23 cellular contexts compared by ENCODE assay signal in the genomic region with DNA sequence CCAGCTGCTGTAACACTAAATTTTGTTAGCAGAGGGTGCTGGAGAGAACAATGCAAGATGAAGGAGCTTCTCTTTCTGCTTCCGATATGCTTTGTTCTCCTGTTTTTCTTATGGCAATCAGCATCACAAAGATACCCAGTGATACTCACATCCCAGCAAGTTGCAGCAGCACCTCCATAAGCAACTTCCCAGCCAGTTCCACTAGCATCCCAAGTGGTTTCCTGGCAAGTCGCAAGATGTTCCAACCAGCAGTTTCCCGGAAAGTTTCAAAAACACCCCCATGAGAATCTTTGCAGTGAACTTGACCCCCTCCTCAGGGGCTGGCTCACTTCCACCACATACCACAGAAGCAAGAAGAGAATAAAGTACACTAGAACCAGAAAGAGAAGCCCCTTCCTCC.
DNase-seq lines count a peak whose midpoint lies in the region; ATAC-seq, FAIRE-seq and TF ChIP-seq lines count a peak whose summit lies in the region.
"Had no signal": no experiment of that assay in that cellular context is flagged by ENCODE, and none has a peak within 500 bp of the region (broad histone marks: within the 10 kb centered on the region; RNA-seq: fewer than 3 reads in every experiment).

No MANE protein-coding gene starts in this region.

- H4K20me1 ChIP-seq in K562 (replicated peaks; ENCODE audit: control insufficient read depth, insufficient read depth, low read length) = no peaks in the 10 kb centered on the region

- 87% methylated on average over 3 of the region's 3 CpGs for WGBS in K562 (ENCODE audit: insufficient coverage, low coverage, missing lambda C conversion rate)
- whole genome bisulfite sequencing in psoas muscle, 3 donors = 38 to 45% (median 42%) methylated on average over 3 of the region's 3 CpGs

- no peak for TF ChIP-seq EP300 in K562 (IDR thresholded peaks at IDR 0.05; ENCODE audit: low read length)

- H3K4me3 ChIP-seq in HUES48 (ENCODE audit: low read depth, low read length) (0 out of 2 replicates have a peak overlapping the region, but pooled peaks have one; percentile 2), K562 (no peak overlapping the region), psoas muscle (no peak overlapping the region)
- H3K4me3 ChIP-seq: Peyer's patch, smooth muscle cell had no signal

- no peaks in the 10 kb centered on the region for H3K27me3 ChIP-seq in HUES48 (ENCODE audit: control insufficient read depth, insufficient read depth, low read length)
- H3K27me3 ChIP-seq in K562 (ENCODE audit: control insufficient read depth in 2 of 2, insufficient read depth in 2 of 2, low read length in 2 of 2) = no peaks in the 10 kb centered on the region
- no peaks in the 10 kb centered on the region for H3K27me3 ChIP-seq in psoas muscle (ENCODE audit: insufficient read depth in 3 of 3, low read length in 2 of 3)
- H3K27me3 ChIP-seq: Peyer's patch, tibial nerve had no signal

- H3K4me1 Mint-ChIP-seq in CD14-positive monocyte = no peaks in the 10 kb centered on the region
- H3K4me1 Mint-ChIP-seq: natural killer cell had no signal

- peak overlapping the region in 2 of 7 donors; percentile 2 to 46 for H3K27ac Mint-ChIP-seq in CD14-positive monocyte
- H3K27ac Mint-ChIP-seq: activated naive CD4-positive, alpha-beta T cell treated with anti-CD3 and anti-CD28 coated beads, Interleukin-2, amount 50 U/mL, for 72 hours; natural killer cell; T-helper 1 cell treated with Interleukin-12 subunit alpha and Interleukin-12 subunit beta and Interleukin-4 antibody, amounts not matched to agents 30 μg/mL and 1 μg/mL, for 36 hours had no signal

- H3K9me3 Mint-ChIP-seq in CD14-positive monocyte = peaks cover 0 to 6% (median 4%) of the 10 kb centered on the region in 7 donors
- H3K9me3 Mint-ChIP-seq: activated naive CD4-positive, alpha-beta T cell treated with anti-CD3 and anti-CD28 coated beads, Interleukin-2, amount 50 U/mL, for 72 hours; stimulated activated naive CD8-positive, alpha-beta T cell treated with anti-CD3 and anti-CD28 coated beads, Interleukin-15, Interleukin-2, amounts not matched to agents 100 ng/mL and 50 ng/mL, for 24 hours; T-helper 1 cell treated with Interleukin-12 subunit alpha and Interleukin-12 subunit beta and Interleukin-4 antibody, amounts not matched to agents 30 μg/mL and 1 μg/mL, for 36 hours had no signal

- H3K9me1 ChIP-seq in K562 (ENCODE audit: control insufficient read depth, insufficient read depth, low read length) = no peaks in the 10 kb centered on the region

- no peak overlapping the region for H2AFZ ChIP-seq in K562 (ENCODE audit: low read depth, low read length)

- TF ChIP-seq POLR2A in K562 (conservative IDR thresholded peaks at IDR 0.05) = no peak

- no peak for TF ChIP-seq RAD21 in K562 (CRISPR knock-in tag; conservative IDR thresholded peaks at IDR 0.05 in 1 of 2, IDR thresholded peaks at IDR 0.05 in 1 of 2)

- no peaks in the 10 kb centered on the region for H3K9me3 ChIP-seq in HUES48 (ENCODE audit: control insufficient read depth, insufficient read depth, low read length)
- peaks cover 4% of the 10 kb centered on the region; the same call in 1 of the 2 replicates for H3K9me3 ChIP-seq in K562 (replicated peaks; ENCODE audit: control insufficient read depth, insufficient read depth, low read depth, low read length)
- no peaks in the 10 kb centered on the region for H3K9me3 ChIP-seq in psoas muscle
- H3K9me3 ChIP-seq: Peyer's patch, tibial nerve had no signal

- no peaks in the 10 kb centered on the region for H3K36me3 ChIP-seq in HUES48 (ENCODE audit: control insufficient read depth, insufficient read depth, low read length)
- H3K36me3 ChIP-seq in K562 (ENCODE audit: control insufficient read depth, insufficient read depth, low read length) = 0 out of 3 replicates have a peak, but pooled peaks cover 2% of the 10 kb centered on the region
- H3K36me3 ChIP-seq in psoas muscle (ENCODE audit: insufficient read depth in 1 of 2, low read depth in 1 of 2) = no peaks in the 10 kb centered on the region
- H3K36me3 ChIP-seq: Peyer's patch, tibial nerve had no signal

- TF ChIP-seq CTCF in K562 (IDR thresholded peaks at IDR 0.05 in 2 of 3, conservative IDR thresholded peaks at IDR 0.05 in 1 of 3; ENCODE audit: insufficient read depth in 2 of 3, low read depth in 1 of 3, low read length in 3 of 3) = no peak
- TF ChIP-seq CTCF in psoas muscle (IDR thresholded peaks at IDR 0.05) = no peak
- TF ChIP-seq CTCF in CD14-positive monocyte (IDR thresholded peaks at IDR 0.05) = no peak

- H3K27me3 Mint-ChIP-seq in CD14-positive monocyte (ENCODE audit: low read depth in 3 of 3) = no peaks in the 10 kb centered on the region
- H3K27me3 Mint-ChIP-seq: stimulated activated naive CD8-positive, alpha-beta T cell treated with anti-CD3 and anti-CD28 coated beads, Interleukin-15, Interleukin-2, amounts not matched to agents 100 ng/mL and 50 ng/mL, for 24 hours had no signal

- peak overlapping the region; percentile 86 for H3K27ac ChIP-seq in HUES48 (ENCODE audit: low read depth, low read length)
- no peak overlapping the region for H3K27ac ChIP-seq in K562 (ENCODE audit: extremely low read depth, low read depth, low read length)
- no peak overlapping the region for H3K27ac ChIP-seq in psoas muscle
- H3K27ac ChIP-seq: Peyer's patch, tibial nerve had no signal

- DNase-seq in K562 (ENCODE audit: extremely low read depth in 1 of 4, low spot score in 3 of 4) (no peak), iPS DF 4.7 (ENCODE audit: extremely low read depth, low spot score) (peak; percentile 83), psoas muscle (peak; percentile 14 to 41), HT-29 (ENCODE audit: low spot score) (no peak), CD14-positive monocyte (ENCODE audit: low spot score) (no peak), NCI-H1105 treated with DMSO at 0.1 percent for 48 hours (lab: John Stamatoyannopoulos, UW) (no peak)
- DNase-seq: activated CD4-positive, alpha-beta T cell treated with anti-CD3 and anti-CD28 coated beads for 4 hours; activated T-cell treated with anti-CD3 and anti-CD28 coated beads, Interleukin-2, amount 50 U/mL, for 48 hours; effector CD8-positive, alpha-beta T cell; foreskin melanocyte; natural killer cell; NCI-H1092 treated with DMSO at 0.1 percent for 48 hours; NCI-H510A; Peyer's patch; stimulated activated CD4-positive, alpha-beta T cell treated with anti-CD3 and anti-CD28 coated beads, Interleukin-2, amount 100 ng/mL, for 48 hours had no signal

- no peaks in the 10 kb centered on the region for H3K36me3 Mint-ChIP-seq in CD14-positive monocyte

- peaks cover 48% of the 10 kb centered on the region for H3K4me1 ChIP-seq in HUES48 (ENCODE audit: control insufficient read depth, insufficient read depth, low read length)
- no peaks in the 10 kb centered on the region for H3K4me1 ChIP-seq in K562 (replicated peaks in 1 of 2; ENCODE audit: control insufficient read depth in 2 of 2, insufficient read depth in 2 of 2, low read length in 2 of 2)
- no peaks in the 10 kb centered on the region for H3K4me1 ChIP-seq in psoas muscle
- H3K4me1 ChIP-seq: Peyer's patch had no signal

- no peak overlapping the region for H3K9ac ChIP-seq in HUES48 (ENCODE audit: low read depth, low read length)
- no peak overlapping the region for H3K9ac ChIP-seq in K562 (ENCODE audit: insufficient read depth in 1 of 2, low read depth in 2 of 2, low read length in 2 of 2)

- in situ Hi-C loops in K562 (cut with MboI) = no loop called here

- POLR2A ChIA-PET in K562 (lab: Yijun Ruan, JAX) = interaction anchor here (0.6 to 1.2 kb wide), 6 partner anchors 10 to 786 kb away, joined by 3 to 5 read pairs (median 3); no protein-coding TSS in a partner anchor

- no peak overlapping the region for H3K4me3 Mint-ChIP-seq in CD14-positive monocyte
- H3K4me3 Mint-ChIP-seq: natural killer cell; stimulated activated naive CD8-positive, alpha-beta T cell treated with anti-CD3 and anti-CD28 coated beads, Interleukin-15, Interleukin-2, amounts not matched to agents 100 ng/mL and 50 ng/mL, for 24 hours; T-helper 1 cell treated with Interleukin-12 subunit alpha and Interleukin-12 subunit beta and Interleukin-4 antibody, amounts not matched to agents 30 μg/mL and 1 μg/mL, for 36 hours had no signal

- intact Hi-C loops in K562 (cut with micrococcal nuclease) = no loop called here
- intact Hi-C loops in psoas muscle (cut with DNase I) = no loop called here
- intact Hi-C loops in CD14-positive monocyte (cut with micrococcal nuclease) = no loop called here

- ATAC-seq in K562 (peak; percentile 45), psoas muscle (peak in 1 of 4 donors; percentile 22), GM18861 (IDR thresholded peaks at IDR 0.05; ENCODE audit: unreplicated experiment) (no peak)
- ATAC-seq: activated naive CD4-positive, alpha-beta T cell treated with anti-CD3 and anti-CD28 coated beads, Interleukin-2, amount 50 U/mL, for 72 hours; natural killer cell had no signal

- FAIRE-seq in K562 (lab: Jason Lieb, UNC) = no peak
- FAIRE-seq: astrocyte had no signal

- BruUV-seq in K562 (replicated peaks; lab: Mats Ljungman, UMichigan) = no TSS peak

- H3K79me2 ChIP-seq in K562 (ENCODE audit: control insufficient read depth, insufficient read depth, low read length) = no peaks in the 10 kb centered on the region

- CTCF ChIA-PET in K562 (lab: Yijun Ruan, JAX; ENCODE audit: low intra/inter-chr PET ratio) = no interaction called here

- H3K4me2 ChIP-seq in K562 (ENCODE audit: insufficient read depth, low read length) = no peak overlapping the region
- H3K4me2 ChIP-seq: smooth muscle cell had no signal

TF ChIP-seq in K562, 482 proteins besides CTCF, POLR2A, EP300 and RAD21 (continues in another document):
- TF ChIP-seq NR2C2 (CRISPR knock-in tag; IDR thresholded peaks at IDR 0.05) (no peak), NR2C2 (tag; IDR thresholded peaks at IDR 0.05) (no peak), ZNF717 (CRISPR knock-in tag; IDR thresholded peaks at IDR 0.05) (no peak), SMAD4 (CRISPR knock-in tag; conservative IDR thresholded peaks at IDR 0.05) (no peak), XRCC5 (IDR thresholded peaks at IDR 0.05; ENCODE audit: low read depth, low read length) (no peak)
- TF ChIP-seq, protein P1, sequence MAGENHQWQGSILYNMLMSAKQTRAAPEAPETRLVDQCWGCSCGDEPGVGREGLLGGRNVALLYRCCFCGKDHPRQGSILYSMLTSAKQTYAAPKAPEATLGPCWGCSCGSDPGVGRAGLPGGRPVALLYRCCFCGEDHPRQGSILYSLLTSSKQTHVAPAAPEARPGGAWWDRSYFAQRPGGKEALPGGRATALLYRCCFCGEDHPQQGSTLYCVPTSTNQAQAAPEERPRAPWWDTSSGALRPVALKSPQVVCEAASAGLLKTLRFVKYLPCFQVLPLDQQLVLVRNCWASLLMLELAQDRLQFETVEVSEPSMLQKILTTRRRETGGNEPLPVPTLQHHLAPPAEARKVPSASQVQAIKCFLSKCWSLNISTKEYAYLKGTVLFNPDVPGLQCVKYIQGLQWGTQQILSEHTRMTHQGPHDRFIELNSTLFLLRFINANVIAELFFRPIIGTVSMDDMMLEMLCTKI (IDR thresholded peaks at IDR 0.05; ENCODE audit: partially characterized antibody) = no peak

Comparison
In these comparisons a context has a peak if more than half of its experiments do, and no peak if none do; other contexts are left out.
1. DNase-seq: peak in iPS DF 4.7 (single experiment) and psoas muscle (2 of 2); none in K562 (0 of 4), HT-29 (single experiment), CD14-positive monocyte (single experiment) and NCI-H1105 treated with DMSO at 0.1 percent for 48 hours (single experiment).